Comparison of ENCODE assay signal across 8 cellular contexts in genomic region chr14:69657961-69658360, GRCh38. TPM values are rescaled to one million over a fixed set of nuclear protein-coding genes. Genes with fewer than 3 reads are reported as not detected.
A peak's percentile ranks its signal among the peaks of the same experiment; 100 is the strongest.
DNase-seq lines count a peak whose midpoint lies in the region; ATAC-seq and TF ChIP-seq lines count a peak whose summit lies in the region.

No MANE protein-coding gene starts in this region.

- intact Hi-C loops in Right ventricle myocardium inferior (cut with DNase I) (no loop called here), cardiac septum (cut with DNase I) (loop anchor here (5.0 kb wide), 1 partner anchor 41 kb away; no protein-coding TSS in a partner anchor), lower lobe of right lung (cut with DNase I) (no loop called here)

- H3K27me3 ChIP-seq in lower lobe of right lung (ENCODE audit: low read depth): no peaks in the 10 kb centered on the region

- peak; percentile 29 for ATAC-seq in Right ventricle myocardium inferior
- peak; percentile 86 to 89 for ATAC-seq in lower lobe of right lung
- ATAC-seq in GM21526 (IDR thresholded peaks at IDR 0.05; ENCODE audit: low FRiP score, unreplicated experiment): no peak
- ATAC-seq in HG02642 (IDR thresholded peaks at IDR 0.05; ENCODE audit: poor library complexity, unreplicated experiment): no peak

- H3K4me3 ChIP-seq in lower lobe of right lung: peak overlapping the region; percentile 18

- H3K27ac ChIP-seq in caudate nucleus (ENCODE audit: low read depth, low read length) (peak overlapping the region; percentile 30), lower lobe of right lung (peak overlapping the region; percentile 73)

- H3K4me1 ChIP-seq in lower lobe of right lung: peaks cover 84% of the 10 kb centered on the region

- peaks cover 26% of the 10 kb centered on the region for H3K36me3 ChIP-seq in lower lobe of right lung

- TF ChIP-seq CTCF in lower lobe of right lung (IDR thresholded peaks at IDR 0.05): no peak

- no peak for DNase-seq in Right ventricle myocardium inferior (ENCODE audit: missing footprints)
- no peak for DNase-seq in cardiac septum (ENCODE audit: low spot score)
- no peak for DNase-seq in caudate nucleus (lab: John Stamatoyannopoulos, UW)
- peak; percentile 74 for DNase-seq in lower lobe of right lung
- DNase-seq in SHP77 (lab: John Stamatoyannopoulos, UW): no peak
- DNase-seq in NCI-H1105 treated with DMSO at 0.1 percent for 48 hours (lab: John Stamatoyannopoulos, UW): no peak

- no peaks in the 10 kb centered on the region for H3K9me3 ChIP-seq in lower lobe of right lung

RNA-seq across cellular contexts. Expression of gene SUSD6, which starts 46.6 kb away (rescaled TPM):
- total RNA-seq in Right ventricle myocardium inferior (22.4 TPM), cardiac septum (26.9 TPM), lower lobe of right lung (80.1 TPM)

Comparison
In these comparisons a context has a peak if more than half of its experiments do, and no peak if none do; other contexts are left out.
1. ATAC-seq: peak in Right ventricle myocardium inferior (single experiment) and lower lobe of right lung (2 of 2); none in GM21526 (single experiment) and HG02642 (single experiment).